Comparison of ENCODE assay signal across 10 cellular contexts in the genomic region with DNA sequence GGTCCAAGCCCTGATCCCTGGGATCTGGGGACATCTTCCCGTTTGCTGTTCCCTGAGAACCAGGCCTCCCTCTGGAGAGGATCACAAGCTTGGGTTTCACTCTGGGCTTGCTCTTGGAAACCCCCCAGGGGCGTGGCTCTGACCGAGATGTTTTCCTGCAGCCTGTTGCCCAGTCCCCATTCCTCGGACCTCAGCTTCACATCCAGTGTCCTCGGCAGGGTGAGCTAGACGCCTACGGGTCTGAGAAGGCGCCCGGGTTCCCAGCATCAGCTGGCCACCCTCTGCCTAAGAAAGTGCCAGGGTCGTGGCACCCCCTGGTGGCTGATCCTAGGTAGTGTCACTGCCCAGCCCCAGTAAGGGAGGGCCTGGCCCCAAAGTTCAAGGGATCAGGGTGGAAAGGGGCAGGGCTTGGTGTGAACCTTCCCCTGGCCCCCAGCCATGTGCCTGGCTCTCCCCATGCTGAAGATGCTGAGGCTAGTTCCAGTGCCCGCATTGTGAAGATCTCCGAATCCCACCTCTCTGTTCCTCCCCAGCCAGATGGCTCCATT. TPM values are rescaled to one million over a fixed set of nuclear protein-coding genes. Genes with fewer than 3 reads are reported as not detected.
DNase-seq lines count a peak whose midpoint lies in the region; ATAC-seq and TF ChIP-seq lines count a peak whose summit lies in the region.
"Not testable (repeated sequence)": the region's sequence is repeated elsewhere in the genome, so short reads cannot be mapped to it uniquely, and the experiment has no call there.
"Had no signal": no experiment of that assay in that cellular context is flagged by ENCODE, and none has a peak within 500 bp of the region (broad histone marks: within the 10 kb centered on the region; RNA-seq: fewer than 3 reads in every experiment).

No MANE protein-coding gene starts in this region.

- not testable (repeated sequence) for H3K27me3 ChIP-seq in MG63; right cardiac atrium (ENCODE audit: control insufficient read depth, insufficient read depth)

- CTCF ChIA-PET in activated CD8-positive, alpha-beta T cell treated with anti-CD3 and anti-CD28 coated beads for 36 hours (lab: Charles Lee), result not testable (repeated sequence)

- H3K4me3 ChIP-seq in AG10803 (ENCODE audit: low read length); MG63; epithelial cell of proximal tubule (ENCODE audit: low read depth, low read length); right cardiac atrium (ENCODE audit: low read length): not testable (repeated sequence)

- TF ChIP-seq CTCF in AG10803 (conservative IDR thresholded peaks at IDR 0.05; ENCODE audit: low read length), result peak; percentile 29
- TF ChIP-seq CTCF in GM12872 (IDR thresholded peaks at IDR 0.05; ENCODE audit: insufficient read depth, low read depth, low read length), result peak; percentile 25; the same call in 1 of the 3 replicates
- TF ChIP-seq CTCF in activated CD8-positive, alpha-beta T cell treated with anti-CD3 and anti-CD28 coated beads for 36 hours (IDR thresholded peaks at IDR 0.05), result peak; percentile 11
- TF ChIP-seq CTCF in epithelial cell of proximal tubule (conservative IDR thresholded peaks at IDR 0.05; ENCODE audit: low read depth, low read length), result peak; percentile 11
- peak; percentile 17 for TF ChIP-seq CTCF in natural killer cell (IDR thresholded peaks at IDR 0.05)
- peak; percentile 43 for TF ChIP-seq CTCF in progenitor cell of endocrine pancreas (IDR thresholded peaks at IDR 0.05; ENCODE audit: unreplicated experiment)

- H3K4me3 Mint-ChIP-seq in activated CD8-positive, alpha-beta T cell treated with anti-CD3 and anti-CD28 coated beads for 36 hours; natural killer cell; progenitor cell of endocrine pancreas (ENCODE audit: low read depth): not testable (repeated sequence)

- not testable (repeated sequence) for H3K4me1 Mint-ChIP-seq in activated CD8-positive, alpha-beta T cell treated with anti-CD3 and anti-CD28 coated beads for 36 hours (ENCODE audit: low read depth); natural killer cell
- H3K4me1 Mint-ChIP-seq in progenitor cell of endocrine pancreas (ENCODE audit: low read depth), result peaks cover 25% of the 10 kb centered on the region

- H3K27ac ChIP-seq in right cardiac atrium (ENCODE audit: low read length), result not testable (repeated sequence)

- POLR2A ChIA-PET in activated CD8-positive, alpha-beta T cell treated with anti-CD3 and anti-CD28 coated beads for 36 hours (lab: Charles Lee), result not testable (repeated sequence)

- not testable (repeated sequence) for H3K9me3 ChIP-seq in MG63; right cardiac atrium (ENCODE audit: control insufficient read depth, low read length)

- H3K27ac Mint-ChIP-seq in activated CD8-positive, alpha-beta T cell treated with anti-CD3 and anti-CD28 coated beads for 36 hours; natural killer cell; progenitor cell of endocrine pancreas: not testable (repeated sequence)

- H3K9me3 Mint-ChIP-seq in activated CD8-positive, alpha-beta T cell treated with anti-CD3 and anti-CD28 coated beads for 36 hours; natural killer cell; progenitor cell of endocrine pancreas (ENCODE audit: low read depth): not testable (repeated sequence)

- H3K27me3 Mint-ChIP-seq in activated CD8-positive, alpha-beta T cell treated with anti-CD3 and anti-CD28 coated beads for 36 hours; natural killer cell (ENCODE audit: low read depth in 2 of 2); progenitor cell of endocrine pancreas: not testable (repeated sequence)

- not testable (repeated sequence) for H3K36me3 Mint-ChIP-seq in activated CD8-positive, alpha-beta T cell treated with anti-CD3 and anti-CD28 coated beads for 36 hours (ENCODE audit: low read depth); natural killer cell; progenitor cell of endocrine pancreas (ENCODE audit: insufficient read depth)

- 25% methylated on average over 8 of the region's 12 CpGs for WGBS in right cardiac atrium

- ATAC-seq in activated CD8-positive, alpha-beta T cell treated with anti-CD3 and anti-CD28 coated beads for 36 hours; right cardiac atrium; natural killer cell: not testable (repeated sequence)

- not testable (repeated sequence) for DNase-seq in AG10803 (ENCODE audit: low read depth); activated CD8-positive, alpha-beta T cell treated with anti-CD3 and anti-CD28 coated beads for 36 hours; epithelial cell of proximal tubule (ENCODE audit: low read depth); natural killer cell; progenitor cell of endocrine pancreas (ENCODE audit: low spot score, unreplicated experiment)
- peak; percentile 3 for DNase-seq in MG63
- peak in 2 of 3 donors; percentile 34 to 74 for DNase-seq in right cardiac atrium

- intact Hi-C loops in activated CD8-positive, alpha-beta T cell treated with anti-CD3 and anti-CD28 coated beads for 36 hours (cut with micrococcal nuclease); natural killer cell (cut with micrococcal nuclease): not testable (repeated sequence)
- intact Hi-C loops in right cardiac atrium (cut with DNase I), result loop anchor here in 1 of 4 donors (5.0 kb wide), 1 partner anchor 47 kb away; no protein-coding TSS in a partner anchor

- H3K4me1 ChIP-seq in right cardiac atrium (ENCODE audit: control insufficient read depth, insufficient read depth, low read length), result not testable (repeated sequence)

- H3K36me3 ChIP-seq in MG63, result not testable (repeated sequence)

RNA-seq across cellular contexts. Expression of gene GGTLC1, which starts 4.0 kb away (rescaled TPM):
- not detected in 2 replicates for total RNA-seq in MG63 (2014; rRNA removed; shearing (Covaris generic); ENCODE audit: low replicate concordance)
- not detected for total RNA-seq in activated CD8-positive, alpha-beta T cell treated with anti-CD3 and anti-CD28 coated beads for 36 hours
- total RNA-seq in epithelial cell of proximal tubule, result not detected in 2 replicates
- not detected for total RNA-seq in right cardiac atrium
- not detected for polyA plus RNA-seq in right cardiac atrium
- not detected for total RNA-seq in natural killer cell
- not detected in 2 replicates for total RNA-seq in progenitor cell of endocrine pancreas
- total RNA-seq: Daoy, H7 had no signal
